Comparison of ENCODE assay signal across 12 cellular contexts in the genomic region with DNA sequence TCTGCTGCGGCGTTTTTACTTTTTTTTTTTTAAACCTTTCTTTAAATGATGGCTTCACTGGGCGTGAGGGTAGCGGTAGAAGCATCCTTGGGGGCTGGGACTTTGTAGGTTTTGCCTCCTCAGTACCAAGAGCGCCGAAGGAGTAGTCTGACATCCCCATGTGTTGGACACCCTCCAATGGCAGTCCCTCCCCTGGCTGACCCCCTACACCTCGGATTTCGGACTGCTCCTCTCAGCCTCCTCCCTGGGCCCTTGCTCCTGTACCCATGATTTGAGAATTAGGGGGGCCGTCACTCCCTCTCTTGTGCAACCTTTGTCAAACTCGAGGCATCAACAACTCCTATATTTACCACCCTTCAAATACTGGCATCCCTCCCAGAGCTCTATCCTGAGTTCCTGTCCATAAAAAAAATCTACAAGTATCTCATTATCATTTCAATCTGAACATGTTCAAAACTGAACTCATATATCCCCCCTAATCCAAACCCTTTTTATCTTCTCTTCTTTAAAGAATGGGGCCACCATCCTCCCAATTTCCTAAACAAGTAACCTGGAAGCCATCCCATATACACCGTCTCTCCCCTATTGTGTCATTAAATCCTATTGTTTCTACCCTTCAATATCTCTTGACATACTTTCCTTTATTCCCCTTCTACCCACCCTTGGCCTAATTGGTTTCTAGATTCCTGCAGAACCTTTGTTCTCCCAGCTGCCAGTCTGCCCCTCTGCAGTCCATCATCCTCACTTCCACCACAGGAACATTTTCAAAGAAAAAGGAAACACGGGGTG. TPM values are rescaled to one million over a fixed set of nuclear protein-coding genes. Genes with fewer than 3 reads are reported as not detected.
A peak's percentile ranks its signal among the peaks of the same experiment; 100 is the strongest.
DNase-seq lines count a peak whose midpoint lies in the region; ATAC-seq, FAIRE-seq and TF ChIP-seq lines count a peak whose summit lies in the region.
"Had no signal": no experiment of that assay in that cellular context is flagged by ENCODE, and none has a peak within 500 bp of the region (broad histone marks: within the 10 kb centered on the region; RNA-seq: fewer than 3 reads in every experiment).

No MANE protein-coding gene starts in this region.

- H3K27me3 ChIP-seq in GM23338 (ENCODE audit: insufficient read depth) (peaks cover 32% of the 10 kb centered on the region), keratinocyte (ENCODE audit: control insufficient read depth, extremely low read depth, insufficient read depth, low read length) (peaks cover 41% of the 10 kb centered on the region)

- H3K4me1 ChIP-seq in GM23338 (ENCODE audit: insufficient read depth) (peaks cover 26% of the 10 kb centered on the region), keratinocyte (ENCODE audit: control insufficient read depth, extremely low read depth, insufficient read depth, low read length) (peaks cover 10% of the 10 kb centered on the region)

- H3K36me3 ChIP-seq in GM23338 (ENCODE audit: insufficient read depth) (no peaks in the 10 kb centered on the region), keratinocyte (ENCODE audit: control insufficient read depth in 2 of 2, extremely low read depth in 1 of 2, insufficient read depth in 2 of 2, low read length in 2 of 2) (no peaks in the 10 kb centered on the region)
- H3K36me3 ChIP-seq: transverse colon had no signal

- H3K27ac ChIP-seq in 22Rv1 (peak overlapping the region; percentile 84), GM23338 (ENCODE audit: low read depth) (no peak overlapping the region), keratinocyte (ENCODE audit: control insufficient read depth, insufficient read depth, low read length) (no peak overlapping the region)

- H3K36me3 Mint-ChIP-seq in GM23338 (ENCODE audit: low read depth): no peaks in the 10 kb centered on the region
- no peaks in the 10 kb centered on the region for H3K36me3 Mint-ChIP-seq in activated B cell treated with CpG ODN at 0.5 μM for 24 hours (ENCODE audit: low read depth)

- no peak for ATAC-seq in GM23338
- no peak for ATAC-seq in activated B cell treated with CpG ODN at 0.5 μM for 24 hours (ENCODE audit: low read depth)
- no peak for ATAC-seq in HG03457 (IDR thresholded peaks at IDR 0.05; ENCODE audit: unreplicated experiment)
- no peak for ATAC-seq in HG03342 (IDR thresholded peaks at IDR 0.05; ENCODE audit: unreplicated experiment)

- peak overlapping the region; percentile 78 for H3K4me3 Mint-ChIP-seq in GM23338
- peak overlapping the region; percentile 40 for H3K4me3 Mint-ChIP-seq in activated B cell treated with CpG ODN at 0.5 μM for 24 hours

- no peaks in the 10 kb centered on the region for H3K9me1 ChIP-seq in keratinocyte (ENCODE audit: control insufficient read depth, extremely low read depth, insufficient read depth, low read length)

- H3K27me3 Mint-ChIP-seq in GM23338 (ENCODE audit: insufficient read depth, low read depth, poor library complexity) (peaks cover 19% of the 10 kb centered on the region), activated B cell treated with CpG ODN at 0.5 μM for 24 hours (peaks cover 39% of the 10 kb centered on the region)

- POLR2A ChIA-PET in activated B cell treated with CpG ODN at 0.5 μM for 24 hours (lab: Charles Lee): no interaction called here

- H3K4me2 ChIP-seq in GM23338: peak overlapping the region; percentile 81
- H3K4me2 ChIP-seq in keratinocyte (ENCODE audit: control insufficient read depth, extremely low read depth, insufficient read depth, low read depth, low read length): peak overlapping the region; percentile 69

- H3K27ac Mint-ChIP-seq in GM23338 (no peak overlapping the region), activated B cell treated with CpG ODN at 0.5 μM for 24 hours (no peak overlapping the region)

- H4K20me1 ChIP-seq in GM23338 (replicated peaks; ENCODE audit: insufficient read depth) (no peaks in the 10 kb centered on the region), keratinocyte (ENCODE audit: control insufficient read depth, extremely low read depth, insufficient read depth, low read length) (no peaks in the 10 kb centered on the region)

- TF ChIP-seq CTCF in 22Rv1 (IDR thresholded peaks at IDR 0.05): no peak
- no peak for TF ChIP-seq CTCF in GM23338 (conservative IDR thresholded peaks at IDR 0.05; ENCODE audit: low read depth in 2 of 2)
- TF ChIP-seq CTCF in activated B cell treated with CpG ODN at 0.5 μM for 24 hours (IDR thresholded peaks at IDR 0.05): no peak
- no peak for TF ChIP-seq CTCF in keratinocyte (optimal IDR thresholded peaks at IDR 0.05 in 1 of 3, IDR thresholded peaks at IDR 0.05 in 1 of 3, conservative IDR thresholded peaks at IDR 0.05 in 1 of 3; ENCODE audit: extremely low read depth in 1 of 3, insufficient read depth in 2 of 3, low read length in 3 of 3)

- no peaks in the 10 kb centered on the region for H3K9me2 ChIP-seq in GM23338 (ENCODE audit: insufficient read depth)

- no peak for FAIRE-seq in keratinocyte (lab: Jason Lieb, UNC)
- FAIRE-seq: GM19239 had no signal

- H3K79me2 ChIP-seq in GM23338 (replicated peaks; ENCODE audit: insufficient read depth) (0 out of 2 replicates have a peak, but pooled peaks cover 16% of the 10 kb centered on the region), keratinocyte (ENCODE audit: control insufficient read depth, insufficient read depth, low read length) (no peaks in the 10 kb centered on the region)

- no peaks in the 10 kb centered on the region for H3K9me3 ChIP-seq in keratinocyte (ENCODE audit: control insufficient read depth, low read depth, low read length)
- H3K9me3 ChIP-seq: transverse colon had no signal

- intact Hi-C loops in activated B cell treated with CpG ODN at 0.5 μM for 24 hours (cut with micrococcal nuclease): loop anchor here (5.0 kb wide), 1 partner anchor 612 kb away; a partner anchor contains a TSS

- no peak for DNase-seq in GM23338 (ENCODE audit: low spot score)
- no peak for DNase-seq in activated B cell treated with CpG ODN at 0.5 μM for 24 hours
- DNase-seq in keratinocyte (ENCODE audit: low read depth, low spot score): no peak
- DNase-seq in activated CD4-positive, CD25-positive, alpha-beta regulatory T cell treated with anti-CD3 and anti-CD28 coated beads, Interleukin-2, amount 50 U/mL, for 72 hours: no peak
- DNase-seq in glomerular visceral epithelial cell (ENCODE audit: extremely low spot score): no peak
- DNase-seq: NCI-H1694 treated with DMSO at 0.1 percent for 48 hours; stimulated activated CD4-positive, alpha-beta T cell treated with anti-CD3 and anti-CD28 coated beads, Interleukin-12 subunit alpha, Interleukin-12 subunit beta, amount 100 ng/mL, for 4 hours had no signal

- H3K4me1 Mint-ChIP-seq in GM23338 (peaks cover 30% of the 10 kb centered on the region), activated B cell treated with CpG ODN at 0.5 μM for 24 hours (peaks cover 15% of the 10 kb centered on the region)

- H3K4me3 ChIP-seq in GM23338: peak overlapping the region; percentile 90
- H3K4me3 ChIP-seq in keratinocyte (ENCODE audit: control insufficient read depth in 2 of 3, extremely low read depth in 1 of 3, insufficient read depth in 2 of 3, low read depth in 1 of 3, low read length in 3 of 3): no peak overlapping the region

- peak overlapping the region; percentile 91 for H2AFZ ChIP-seq in GM23338
- H2AFZ ChIP-seq in keratinocyte (ENCODE audit: control insufficient read depth, low read length): no peak overlapping the region

- dilution Hi-C loops in keratinocyte (cut with MboI; ENCODE audit: extremely low pct_ligation_motif_present, low sequenced_read_pairs): no loop called here

- H3F3A ChIP-seq in GM23338 (replicated peaks; ENCODE audit: low read depth): no peaks in the 10 kb centered on the region

- H3K9me3 Mint-ChIP-seq in GM23338: no peaks in the 10 kb centered on the region
- no peaks in the 10 kb centered on the region for H3K9me3 Mint-ChIP-seq in activated B cell treated with CpG ODN at 0.5 μM for 24 hours

- CTCF ChIA-PET in activated B cell treated with CpG ODN at 0.5 μM for 24 hours (lab: Charles Lee): no interaction called here

- no peak overlapping the region for H3K9ac ChIP-seq in keratinocyte (ENCODE audit: control insufficient read depth, extremely low read depth, insufficient read depth, low read length)

RNA-seq across cellular contexts. Expression of a gene that starts 1.2 kb away (rescaled TPM):
- total RNA-seq in GM23338 (2014; rRNA removed; shearing (Covaris generic)): 23.1 and 24.6 TPM in 2 replicates
- polyA plus RNA-seq in GM23338 (2016; fragmentation: Nextera tagmentation; extraction: Ambion mirVana): 5.0 and 5.8 TPM in 2 replicates
- 0.02 TPM in 2 replicates for total RNA-seq in activated B cell treated with CpG ODN at 0.5 μM for 24 hours
- 0.09 to 0.14 TPM (median 0.13 TPM) in 3 replicates for polyA plus RNA-seq in keratinocyte
- polyA plus RNA-seq in keratinocyte (2011; ENCODE audit: low read depth): 0.17 TPM
- polyA plus RNA-seq in keratinocyte (2011; cell fraction: cytosol; rRNA removed): 0.09 and 0.17 TPM in 2 replicates
- polyA plus RNA-seq in keratinocyte (2011; cell fraction: nucleus; rRNA removed): 0.32 and 0.36 TPM in 2 replicates
- 0.08 and 0.30 TPM in 2 replicates for polyA plus RNA-seq in keratinocyte (2012; ENCODE audit: low replicate concordance)
- 0.23 to 0.45 TPM (median 0.36 TPM) in 3 replicates for polyA minus RNA-seq in keratinocyte
- polyA minus RNA-seq in keratinocyte (2011; cell fraction: cytosol; rRNA and poly(A)+ RNA removed): 0.19 TPM
- polyA minus RNA-seq in keratinocyte (2011; cell fraction: nucleus; rRNA and poly(A)+ RNA removed): 0.53 and 0.62 TPM in 2 replicates

RNA-seq across cellular contexts. Expression of a gene that starts 53.3 kb away (rescaled TPM):
- total RNA-seq in GM23338 (2014; rRNA removed; shearing (Covaris generic)): 20.1 and 23.7 TPM in 2 replicates
- 28.1 and 28.4 TPM in 2 replicates for polyA plus RNA-seq in GM23338 (2016; fragmentation: Nextera tagmentation; extraction: Ambion mirVana)
- total RNA-seq in activated B cell treated with CpG ODN at 0.5 μM for 24 hours: 0.18 and 0.20 TPM in 2 replicates
- 279 to 543 TPM (median 525 TPM) in 3 replicates for polyA plus RNA-seq in keratinocyte
- polyA plus RNA-seq in keratinocyte (2011; ENCODE audit: low read depth): 758 TPM
- polyA plus RNA-seq in keratinocyte (2011; cell fraction: cytosol; rRNA removed): 314 and 475 TPM in 2 replicates
- polyA plus RNA-seq in keratinocyte (2011; cell fraction: nucleus; rRNA removed): 637 and 791 TPM in 2 replicates
- polyA plus RNA-seq in keratinocyte (2012; ENCODE audit: low replicate concordance): 460 and 1,316 TPM in 2 replicates
- 284 to 461 TPM (median 304 TPM) in 3 replicates for polyA minus RNA-seq in keratinocyte
- 500 TPM for polyA minus RNA-seq in keratinocyte (2011; cell fraction: cytosol; rRNA and poly(A)+ RNA removed)
- polyA minus RNA-seq in keratinocyte (2011; cell fraction: nucleus; rRNA and poly(A)+ RNA removed): 327 and 470 TPM in 2 replicates

RNA-seq across cellular contexts. Expression of a gene that starts 57.8 kb away (rescaled TPM):
- not detected in 2 replicates for total RNA-seq in GM23338 (2014; rRNA removed; shearing (Covaris generic))
- polyA plus RNA-seq in GM23338 (2016; fragmentation: Nextera tagmentation; extraction: Ambion mirVana): not detected in 2 replicates
- not detected in 2 replicates for total RNA-seq in activated B cell treated with CpG ODN at 0.5 μM for 24 hours
- polyA plus RNA-seq in keratinocyte: not detected in 3 replicates
- polyA plus RNA-seq in keratinocyte (2011; ENCODE audit: low read depth): not detected
- polyA plus RNA-seq in keratinocyte (2011; cell fraction: cytosol; rRNA removed): not detected in 2 replicates
- not detected in 2 replicates for polyA plus RNA-seq in keratinocyte (2011; cell fraction: nucleus; rRNA removed)
- polyA plus RNA-seq in keratinocyte (2012; ENCODE audit: low replicate concordance): not detected in 2 replicates
- polyA minus RNA-seq in keratinocyte: not detected in 3 replicates
- polyA minus RNA-seq in keratinocyte (2011; cell fraction: cytosol; rRNA and poly(A)+ RNA removed): not detected
- not detected in 2 replicates for polyA minus RNA-seq in keratinocyte (2011; cell fraction: nucleus; rRNA and poly(A)+ RNA removed)
- total RNA-seq: transverse colon had no signal

Comparison
In these comparisons a context has a peak if more than half of its experiments do, and no peak if none do; other contexts are left out.
1. RNA of a gene that starts 1.2 kb away (total RNA-seq): 23.1 to 24.6 TPM in GM23338; 0.02 TPM in activated B cell treated with CpG ODN at 0.5 μM for 24 hours; every median in the first group is over 10 times any median in the second.
2. RNA of a gene that starts 53.3 kb away (total RNA-seq): 20.1 to 23.7 TPM in GM23338; 0.18 to 0.20 TPM in activated B cell treated with CpG ODN at 0.5 μM for 24 hours; every median in the first group is over 10 times any median in the second.